Comparison of ENCODE assay signal across 6 cellular contexts in genomic region chr11:64869571-64870175, GRCh38.
A peak's percentile ranks its signal among the peaks of the same experiment; 100 is the strongest.
DNase-seq lines count a peak whose midpoint lies in the region; ATAC-seq and TF ChIP-seq lines count a peak whose summit lies in the region.

No MANE protein-coding gene starts in this region.

- DNase-seq in NB4 (ENCODE audit: low read depth) (no peak), NCI-H774 (lab: John Stamatoyannopoulos, UW) (no peak)
- DNase-seq in effector memory CD8-positive, alpha-beta T cell: no peak
- DNase-seq in stimulated activated effector memory CD8-positive, alpha-beta T cell treated with anti-CD3 and anti-CD28 coated beads, Interleukin-12 subunit alpha, Interleukin-12 subunit beta, amount 100 ng/mL, for 72 hours (ENCODE audit: low spot score in 2 of 2): no peak
- DNase-seq in stimulated activated CD4-positive, alpha-beta T cell treated with anti-CD3 and anti-CD28 coated beads, Interleukin-4, amount 100 ng/mL, for 4 hours: no peak

- peak overlapping the region; percentile 85 to 92 for H3K4me3 Mint-ChIP-seq in effector memory CD8-positive, alpha-beta T cell
- H3K4me3 Mint-ChIP-seq in stimulated activated effector memory CD8-positive, alpha-beta T cell treated with anti-CD3 and anti-CD28 coated beads, Interleukin-12 subunit alpha, Interleukin-12 subunit beta, amount 100 ng/mL, for 72 hours: peak overlapping the region; percentile 87

- ATAC-seq in effector memory CD8-positive, alpha-beta T cell (replicated peaks): peak; percentile 12
- peak; percentile 2 for ATAC-seq in stimulated activated effector memory CD8-positive, alpha-beta T cell treated with anti-CD3 and anti-CD28 coated beads, Interleukin-12 subunit alpha, Interleukin-12 subunit beta, amount 100 ng/mL, for 72 hours
- ATAC-seq in GM21786 (IDR thresholded peaks at IDR 0.05; ENCODE audit: unreplicated experiment): no peak

- no peaks in the 10 kb centered on the region for H3K9me3 Mint-ChIP-seq in effector memory CD8-positive, alpha-beta T cell
- no peaks in the 10 kb centered on the region for H3K9me3 Mint-ChIP-seq in stimulated activated effector memory CD8-positive, alpha-beta T cell treated with anti-CD3 and anti-CD28 coated beads, Interleukin-12 subunit alpha, Interleukin-12 subunit beta, amount 100 ng/mL, for 72 hours

- no peak for TF ChIP-seq POLR2A in NB4 (IDR thresholded peaks at IDR 0.05; ENCODE audit: extremely low read depth, insufficient read length)

- H3K27me3 Mint-ChIP-seq in effector memory CD8-positive, alpha-beta T cell: no peaks in the 10 kb centered on the region

- peaks cover 79 to 81% of the 10 kb centered on the region in 2 donors for H3K4me1 Mint-ChIP-seq in effector memory CD8-positive, alpha-beta T cell (ENCODE audit: low read depth in 2 of 2)
- H3K4me1 Mint-ChIP-seq in stimulated activated effector memory CD8-positive, alpha-beta T cell treated with anti-CD3 and anti-CD28 coated beads, Interleukin-12 subunit alpha, Interleukin-12 subunit beta, amount 100 ng/mL, for 72 hours: peaks cover 88% of the 10 kb centered on the region

- no peak overlapping the region for H3K4me3 ChIP-seq in NB4 (ENCODE audit: low read depth, low read length)

- TF ChIP-seq CTCF in NB4 (IDR thresholded peaks at IDR 0.05; ENCODE audit: low read depth, low read length): peak; percentile 30

- H3K36me3 Mint-ChIP-seq in effector memory CD8-positive, alpha-beta T cell (ENCODE audit: insufficient read depth): peaks cover 98% of the 10 kb centered on the region
- H3K36me3 Mint-ChIP-seq in stimulated activated effector memory CD8-positive, alpha-beta T cell treated with anti-CD3 and anti-CD28 coated beads, Interleukin-12 subunit alpha, Interleukin-12 subunit beta, amount 100 ng/mL, for 72 hours: peaks cover 99% of the 10 kb centered on the region

- peak overlapping the region; percentile 93 to 97 for H3K27ac Mint-ChIP-seq in effector memory CD8-positive, alpha-beta T cell
- H3K27ac Mint-ChIP-seq in stimulated activated effector memory CD8-positive, alpha-beta T cell treated with anti-CD3 and anti-CD28 coated beads, Interleukin-12 subunit alpha, Interleukin-12 subunit beta, amount 100 ng/mL, for 72 hours: peak overlapping the region; percentile 94
